ENCODE assay signal across 8 cellular contexts in genomic region chr1:168112673-168113305, GRCh38. TPM values are rescaled to one million over a fixed set of nuclear protein-coding genes. Genes with fewer than 3 reads are reported as not detected.
DNase-seq lines count a peak whose midpoint lies in the region; ATAC-seq, FAIRE-seq and TF ChIP-seq lines count a peak whose summit lies in the region.

No MANE protein-coding gene starts in this region.

- no peak overlapping the region for H3K9ac ChIP-seq in endothelial cell of umbilical vein (replicated peaks; ENCODE audit: extremely low read depth, insufficient read depth, low read length)

- no peak overlapping the region for H2AFZ ChIP-seq in endothelial cell of umbilical vein (ENCODE audit: low read depth, low read length)

- H3K27ac ChIP-seq in SJSA1 (no peak overlapping the region), endothelial cell of umbilical vein (ENCODE audit: insufficient read depth, low read depth, low read length) (no peak overlapping the region)

- peak; percentile 88 for FAIRE-seq in endothelial cell of umbilical vein (lab: Jason Lieb, UNC)

- H3K9me3 ChIP-seq in SJSA1 (replicated peaks) (no peaks in the 10 kb centered on the region), endothelial cell of umbilical vein (replicated peaks; ENCODE audit: control insufficient read depth, insufficient read depth, low read length) (no peaks in the 10 kb centered on the region)

- peak; percentile 64 for ATAC-seq in HG03432 (IDR thresholded peaks at IDR 0.05; ENCODE audit: unreplicated experiment)
- ATAC-seq in HG02852 (IDR thresholded peaks at IDR 0.05; ENCODE audit: unreplicated experiment) = no peak
- no peak for ATAC-seq in HG03025 (IDR thresholded peaks at IDR 0.05; ENCODE audit: low FRiP score, unreplicated experiment)

- no peaks in the 10 kb centered on the region for H3K27me3 ChIP-seq in SJSA1 (replicated peaks)
- no peaks in the 10 kb centered on the region for H3K27me3 ChIP-seq in endothelial cell of umbilical vein (ENCODE audit: control insufficient read depth in 2 of 2, insufficient read depth in 2 of 2, low read length in 2 of 2)

- H3K36me3 ChIP-seq in SJSA1 (no peaks in the 10 kb centered on the region; the same call in 1 of the 2 replicates), endothelial cell of umbilical vein (ENCODE audit: control insufficient read depth in 2 of 2, extremely low read depth in 1 of 2, insufficient read depth in 2 of 2, low read length in 2 of 2) (peaks cover 0 to 2% of the 10 kb centered on the region in 2 experiments)

- TF ChIP-seq CTCF in AG10803 (conservative IDR thresholded peaks at IDR 0.05; ENCODE audit: low read length) = no peak
- TF ChIP-seq CTCF in endothelial cell of umbilical vein (IDR thresholded peaks at IDR 0.05; ENCODE audit: extremely low read depth in 1 of 2, insufficient read depth in 1 of 2, low read depth in 1 of 2, low read length in 2 of 2) = no peak

- peaks cover 12% of the 10 kb centered on the region for H3K4me1 ChIP-seq in SJSA1 (replicated peaks)
- peaks cover 4% of the 10 kb centered on the region for H3K4me1 ChIP-seq in endothelial cell of umbilical vein (ENCODE audit: control insufficient read depth, extremely low read depth, insufficient read depth, low read length)

- H3K79me2 ChIP-seq in endothelial cell of umbilical vein (ENCODE audit: control insufficient read depth, insufficient read depth, low read length) = no peaks in the 10 kb centered on the region

- POLR2A ChIA-PET in endothelial cell of umbilical vein (lab: Charles Lee) = no interaction called here

- DNase-seq in AG10803 (ENCODE audit: low read depth) = peak; percentile 31
- peak; percentile 86 to 94 for DNase-seq in SJSA1 (ENCODE audit: low read depth in 1 of 2, low spot score in 2 of 2)
- DNase-seq in endothelial cell of umbilical vein (ENCODE audit: low read depth, low spot score) = peak; percentile 73
- DNase-seq in stimulated activated CD4-positive, alpha-beta T cell treated with anti-CD3 and anti-CD28 coated beads, Interleukin-2, amount 100 ng/mL, for 48 hours = peak; percentile 37 to 53
- DNase-seq in NOMO-1 (lab: John Stamatoyannopoulos, UW; ENCODE audit: unreplicated experiment in 2 of 2) = no peak

- H3K4me3 ChIP-seq in AG10803 (ENCODE audit: low read length) (no peak overlapping the region), SJSA1 (no peak overlapping the region), endothelial cell of umbilical vein (replicated peaks in 1 of 3; ENCODE audit: insufficient read depth in 1 of 3, low read depth in 1 of 3, low read length in 3 of 3) (no peak overlapping the region)

- TF ChIP-seq POLR2A in endothelial cell of umbilical vein (IDR thresholded peaks at IDR 0.05; ENCODE audit: low read depth, low read length) = no peak

- no peak overlapping the region for H3K4me2 ChIP-seq in endothelial cell of umbilical vein (ENCODE audit: insufficient read depth, low read length)

- dilution Hi-C loops in endothelial cell of umbilical vein (cut with MboI; ENCODE audit: extremely low pct_ligation_motif_present, low sequenced_read_pairs) = no loop called here

- intact Hi-C loops in endothelial cell of umbilical vein (cut with micrococcal nuclease) = no loop called here

- no peaks in the 10 kb centered on the region for H4K20me1 ChIP-seq in endothelial cell of umbilical vein (replicated peaks; ENCODE audit: control insufficient read depth, extremely low read depth, insufficient read depth, low read length)

- no TSS peak for BruUV-seq in endothelial cell of umbilical vein (replicated peaks; lab: Mats Ljungman, UMichigan)

- no peaks in the 10 kb centered on the region for H3K9me1 ChIP-seq in endothelial cell of umbilical vein (replicated peaks; ENCODE audit: control insufficient read depth, extremely low read depth, insufficient read depth, low read length)

- CTCF ChIA-PET in endothelial cell of umbilical vein (lab: Charles Lee) = interaction anchor here (1.0 to 1.9 kb wide), 5 partner anchors 9 to 123 kb away, joined by 4 to 8 read pairs (median 5); no protein-coding TSS in a partner anchor

TF ChIP-seq in endothelial cell of umbilical vein, 7 proteins besides CTCF, POLR2A, EP300 and RAD21:
- TF ChIP-seq FOS (IDR thresholded peaks at IDR 0.05; ENCODE audit: borderline replicate concordance, insufficient read depth, low read length) (peak; percentile 48), MAX (IDR thresholded peaks at IDR 0.05; ENCODE audit: insufficient read depth, insufficient read length) (no peak)

RNA-seq across cellular contexts. Expression of gene GPR161, which starts 23.9 kb away (rescaled TPM):
- total RNA-seq in SJSA1 (2014; rRNA removed; shearing (Covaris generic)) = 9.6 and 9.8 TPM in 2 replicates
- 34.8 and 36.5 TPM in 2 replicates for total RNA-seq in endothelial cell of umbilical vein
- polyA plus RNA-seq in endothelial cell of umbilical vein = 32.3 and 34.7 TPM in 2 replicates
- polyA plus RNA-seq in endothelial cell of umbilical vein (2011; cell fraction: cytosol; rRNA removed) = 29.0 and 29.8 TPM in 2 replicates
- polyA plus RNA-seq in endothelial cell of umbilical vein (2011; cell fraction: nucleus; rRNA removed) = 24.5 and 33.3 TPM in 2 replicates
- 19.8 and 22.6 TPM in 2 replicates for polyA plus RNA-seq in endothelial cell of umbilical vein (2012)
- 102 and 111 TPM in 2 replicates for polyA minus RNA-seq in endothelial cell of umbilical vein
- polyA minus RNA-seq in endothelial cell of umbilical vein (2011; cell fraction: cytosol; rRNA and poly(A)+ RNA removed) = 2.0 TPM
- polyA minus RNA-seq in endothelial cell of umbilical vein (2011; cell fraction: nucleus; rRNA and poly(A)+ RNA removed) = 19.6 and 32.5 TPM in 2 replicates

Comparison
In these comparisons a context has a peak if more than half of its experiments do, and no peak if none do; other contexts are left out.
1. DNase-seq: peak in AG10803 (single experiment), SJSA1 (2 of 2), endothelial cell of umbilical vein (single experiment) and stimulated activated CD4-positive, alpha-beta T cell treated with anti-CD3 and anti-CD28 coated beads, Interleukin-2, amount 100 ng/mL, for 48 hours (2 of 2); none in NOMO-1 (0 of 2).